Comparison of ENCODE assay signal across 8 cellular contexts in genomic region chr7:102748605-102749322, GRCh38.
DNase-seq lines count a peak whose midpoint lies in the region; ATAC-seq and TF ChIP-seq lines count a peak whose summit lies in the region.
"Not testable (repeated sequence)": the region's sequence is repeated elsewhere in the genome, so short reads cannot be mapped to it uniquely, and the experiment has no call there.

Gene FAM185A (plus strand): TSS chr7:102748999. CDS start chr7:102749208, 209 bp downstream.

- TF ChIP-seq CTCF in AG09319 (IDR thresholded peaks at IDR 0.05; ENCODE audit: low read depth, low read length) = not testable (repeated sequence)

- peak; percentile 98 for ATAC-seq in GM19025 (IDR thresholded peaks at IDR 0.05; ENCODE audit: low read depth, unreplicated experiment)
- peak; percentile 99 for ATAC-seq in HG03280 (IDR thresholded peaks at IDR 0.05; ENCODE audit: unreplicated experiment)

- DNase-seq in AG09319 (ENCODE audit: extremely low read depth, low read depth) = peak; percentile 96
- DNase-seq in NCI-H345 (lab: John Stamatoyannopoulos, UW) = peak; percentile 100
- peak; percentile 81 to 90 (median 84) for DNase-seq in activated CD4-positive, CD25-positive, alpha-beta regulatory T cell (lab: John Stamatoyannopoulos, UW)
- DNase-seq in cerebellar cortex (ENCODE audit: low spot score) = peak; percentile 100
- DNase-seq in inferior parietal cortex (ENCODE audit: extremely low spot score) = peak; percentile 100
- peak; percentile 98 for DNase-seq in smooth muscle cell of the brain vasculature (ENCODE audit: low read depth, low spot score)

Comparison
In these comparisons a context has a peak if more than half of its experiments do, and no peak if none do; other contexts are left out.
1. Peak in every context shown above with its lines: DNase-seq and ATAC-seq.